In the genomic region with DNA sequence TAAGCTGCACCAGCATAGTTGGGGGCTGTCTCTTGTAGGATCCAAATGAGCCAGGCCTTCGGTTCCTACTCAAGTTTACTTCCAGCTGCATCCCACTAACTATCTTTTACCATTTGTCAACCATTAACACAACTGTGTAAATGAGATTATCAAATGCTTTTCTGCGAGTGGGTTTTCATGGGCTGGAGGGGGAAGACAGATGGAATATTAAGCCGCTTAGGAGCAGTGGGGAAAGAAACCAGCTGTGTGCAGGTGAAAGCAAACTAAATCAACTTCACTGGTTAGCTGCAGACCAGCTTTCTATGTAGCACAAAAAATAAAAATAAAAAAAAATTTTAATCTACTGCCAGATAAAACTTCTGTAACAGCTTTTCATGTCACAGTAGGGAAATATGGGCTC, we compare ENCODE assay signal across 21 cellular contexts.
"Had no signal": no experiment of that assay in that cellular context is flagged by ENCODE, and none has a peak within 500 bp of the region (broad histone marks: within the 10 kb centered on the region; RNA-seq: fewer than 3 reads in every experiment).

No MANE protein-coding gene starts in this region.

- DNase-seq: islet precursor cell; left ventricle myocardium inferior; midbrain; mucosa of descending colon; naive thymus-derived CD4-positive, alpha-beta T cell; ovary; right lobe of liver; stimulated activated CD4-positive, alpha-beta T cell treated with anti-CD3 and anti-CD28 coated beads, Interleukin-12 subunit alpha, Interleukin-12 subunit beta, amount 100 ng/mL, for 4 hours; stimulated activated CD4-positive, alpha-beta T cell treated with anti-CD3 and anti-CD28 coated beads, Interleukin-15, amount 100 ng/mL, for 24 hours; stimulated activated CD4-positive, alpha-beta T cell treated with anti-CD3 and anti-CD28 coated beads, Interleukin-2, amount 100 ng/mL, for 24 hours; stimulated activated CD4-positive, alpha-beta T cell treated with anti-CD3 and anti-CD28 coated beads, Interleukin-4, amount 100 ng/mL, for 1 hour; stimulated activated naive B cell treated with anti-CD40 and anti-IgM and Interleukin-4, amounts not matched to agents 10 μg/mL and 1 μg/mL and 100 μg/mL, for 72 hours; stimulated activated naive CD8-positive, alpha-beta T cell treated with anti-CD3 and anti-CD28 coated beads, Interleukin-15, Interleukin-2, amounts not matched to agents 100 U/mL and 50 U/mL, for 24 hours; stomach; testis; thyroid gland; transverse colon; upper lobe of left lung had no signal

- H3K27ac ChIP-seq: left ventricle myocardium inferior, ovary, right atrium auricular region, right lobe of liver, stomach, testis, thyroid gland, transverse colon, upper lobe of left lung, vagina had no signal

- H3K36me3 ChIP-seq: left ventricle myocardium inferior, ovary, right atrium auricular region, right lobe of liver, stomach, thyroid gland, transverse colon, upper lobe of left lung, vagina had no signal

- H3K4me1 ChIP-seq: thyroid gland, transverse colon, vagina had no signal

- H3K27me3 ChIP-seq: ovary, right atrium auricular region, right lobe of liver, stomach, testis, thyroid gland, transverse colon, upper lobe of left lung, vagina had no signal

- H3K9me3 ChIP-seq: left ventricle myocardium inferior, mucosa of descending colon, ovary, right atrium auricular region, right lobe of liver, stomach, testis, thyroid gland, transverse colon, upper lobe of left lung, vagina had no signal

- H3K4me3 ChIP-seq: left ventricle myocardium inferior, lung, mucosa of descending colon, ovary, right atrium auricular region, right lobe of liver, stomach, testis, thyroid gland, transverse colon, upper lobe of left lung, vagina had no signal
